In genomic region chr19:9724157-9724556, GRCh38 we compare ENCODE assay signal across 2 cellular contexts.
TF ChIP-seq lines count a peak whose summit lies in the region.

No MANE protein-coding gene starts in this region.

TF ChIP-seq in HEK293, 187 proteins besides CTCF, POLR2A, EP300 and RAD21:
- TF ChIP-seq ZBTB8A (tag by site-specific recombination; IDR thresholded peaks at IDR 0.05) (no peak), SETDB1 (IDR thresholded peaks at IDR 0.05; ENCODE audit: insufficient read length, low read length) (peak; percentile 73), ZNF548 (tag by site-specific recombination; IDR thresholded peaks at IDR 0.05) (no peak), ZNF155 (tag by site-specific recombination; IDR thresholded peaks at IDR 0.05) (no peak)

TF ChIP-seq in K562, 482 proteins besides CTCF, POLR2A, EP300 and RAD21:
- TF ChIP-seq ZNF75A (CRISPR knock-in tag; IDR thresholded peaks at IDR 0.05) = peak; percentile 71; the same call in 1 of the 2 replicates
- TF ChIP-seq MNT (conservative IDR thresholded peaks at IDR 0.05) = no peak
TF ChIP-seq in K562: peak in this region for 1.
